ENCODE assay signal across 11 cellular contexts in genomic region chr13:75368167-75368566, GRCh38.
DNase-seq lines count a peak whose midpoint lies in the region; ATAC-seq and TF ChIP-seq lines count a peak whose summit lies in the region.
"Had no signal": no experiment of that assay in that cellular context is flagged by ENCODE, and none has a peak within 500 bp of the region (broad histone marks: within the 10 kb centered on the region; RNA-seq: fewer than 3 reads in every experiment).

No MANE protein-coding gene starts in this region.

- H3K36me3 Mint-ChIP-seq in T-helper 17 cell (ENCODE audit: low read depth) = no peaks in the 10 kb centered on the region

- WGBS in thyroid gland, 2 donors = 9 to 14% methylated on average over 3 of the region's 3 CpGs

- ATAC-seq in Right ventricle myocardium inferior (peak; percentile 74), GM18907 (IDR thresholded peaks at IDR 0.05; ENCODE audit: unreplicated experiment) (no peak), T-helper 17 cell (no peak)

- H3K27ac Mint-ChIP-seq in T-helper 17 cell = no peak overlapping the region
- H3K27ac Mint-ChIP-seq: CD4-positive, alpha-beta T cell had no signal

- H3K27me3 ChIP-seq in brain microvascular endothelial cell (replicated peaks) = no peaks in the 10 kb centered on the region
- H3K27me3 ChIP-seq in thyroid gland = no peaks in the 10 kb centered on the region

- no peaks in the 10 kb centered on the region for H3K9me3 ChIP-seq in thyroid gland
- H3K9me3 ChIP-seq in T-helper 17 cell (ENCODE audit: control insufficient read depth, low read length, poor library complexity, severe bottlenecking) = no peaks in the 10 kb centered on the region

- H3K4me1 Mint-ChIP-seq in T-helper 17 cell = peaks cover 4% of the 10 kb centered on the region

- DNase-seq in Right ventricle myocardium inferior (ENCODE audit: missing footprints) (no peak), cardiac septum (ENCODE audit: low spot score) (no peak), brain microvascular endothelial cell (peak; percentile 88), kidney glomerular epithelial cell (lab: John Stamatoyannopoulos, UW) (peak; percentile 59), thyroid gland (peak; percentile 65 to 72), T-helper 17 cell (no peak), NCI-H82 treated with DMSO at 0.1 percent for 48 hours (lab: John Stamatoyannopoulos, UW; ENCODE audit: unreplicated experiment) (no peak)
- DNase-seq: CD4-positive, alpha-beta T cell; hypothalamus; stimulated activated CD4-positive, alpha-beta T cell treated with anti-CD3 and anti-CD28 coated beads, Interleukin-4, amount 100 ng/mL, for 1 hour had no signal

- H3K36me3 ChIP-seq in brain microvascular endothelial cell (replicated peaks) (no peaks in the 10 kb centered on the region), thyroid gland (no peaks in the 10 kb centered on the region)

- in situ Hi-C loops in brain microvascular endothelial cell (cut with HindIII; ENCODE audit: low pct_ligation_motif_present, low sequenced_read_pairs) = no loop called here

- no peak overlapping the region for H3K4me3 Mint-ChIP-seq in T-helper 17 cell
- H3K4me3 Mint-ChIP-seq: CD4-positive, alpha-beta T cell had no signal

- H3K27ac ChIP-seq in brain microvascular endothelial cell (peak overlapping the region; percentile 49), thyroid gland (peak overlapping the region; percentile 72 to 80 (median 78))

- peaks cover 21% of the 10 kb centered on the region for H3K27me3 Mint-ChIP-seq in T-helper 17 cell
- H3K27me3 Mint-ChIP-seq: CD4-positive, alpha-beta T cell had no signal

- peaks cover 47 to 58% of the 10 kb centered on the region in 2 donors for H3K4me1 ChIP-seq in thyroid gland

- H3K4me3 ChIP-seq in brain microvascular endothelial cell (ENCODE audit: low read depth, low read length) (no peak overlapping the region), thyroid gland (replicated peaks in 1 of 3) (no peak overlapping the region)

- intact Hi-C loops in Right ventricle myocardium inferior (cut with DNase I) (no loop called here), cardiac septum (cut with DNase I) (no loop called here), thyroid gland (cut with DNase I) (no loop called here)

- TF ChIP-seq CTCF in brain microvascular endothelial cell (IDR thresholded peaks at IDR 0.05; ENCODE audit: low read depth, low read length, missing control alignments) (no peak), thyroid gland (IDR thresholded peaks at IDR 0.05) (peak in 1 of 6 experiments; percentile 6)

- no peak for TF ChIP-seq POLR2A in thyroid gland (IDR thresholded peaks at IDR 0.05)

Comparison
In these comparisons a context has a peak if more than half of its experiments do, and no peak if none do; other contexts are left out.
1. DNase-seq: peak in brain microvascular endothelial cell (single experiment), kidney glomerular epithelial cell (single experiment) and thyroid gland (2 of 2); none in Right ventricle myocardium inferior (single experiment), cardiac septum (single experiment), T-helper 17 cell (0 of 3) and NCI-H82 treated with DMSO at 0.1 percent for 48 hours (single experiment).